Comparison of ENCODE assay signal across 17 cellular contexts in genomic region chr4:94570558-94570957, GRCh38.
DNase-seq lines count a peak whose midpoint lies in the region; ATAC-seq and TF ChIP-seq lines count a peak whose summit lies in the region.
"Had no signal": no experiment of that assay in that cellular context is flagged by ENCODE, and none has a peak within 500 bp of the region (broad histone marks: within the 10 kb centered on the region; RNA-seq: fewer than 3 reads in every experiment).

No MANE protein-coding gene starts in this region.

- H3K4me1 ChIP-seq in endodermal cell (ENCODE audit: control insufficient read depth, insufficient read depth, low read length): no peaks in the 10 kb centered on the region

- H3K27me3 Mint-ChIP-seq in endodermal cell (ENCODE audit: insufficient read depth) (no peaks in the 10 kb centered on the region), nephron progenitor cell (ENCODE audit: low read depth, poor library complexity) (no peaks in the 10 kb centered on the region)
- H3K27me3 Mint-ChIP-seq in activated naive CD8-positive, alpha-beta T cell treated with anti-CD3 and anti-CD28 coated beads, Interleukin-2, amount 50 U/mL, for 24 hours: no peaks in the 10 kb centered on the region
- H3K27me3 Mint-ChIP-seq: CD4-positive, CD25-positive, alpha-beta regulatory T cell had no signal

- DNase-seq in Caki2 (ENCODE audit: low read depth) (peak; percentile 18), HEK293T (ENCODE audit: extremely low spot score) (peak; percentile 13), endodermal cell (no peak), nephron progenitor cell (peak; percentile 28), T-helper 1 cell (no peak), C1 segment of cervical spinal cord (lab: John Stamatoyannopoulos, UW) (no peak), NCI-H446 treated with DMSO at 0.1 percent for 48 hours (lab: John Stamatoyannopoulos, UW) (no peak)
- DNase-seq in activated naive CD8-positive, alpha-beta T cell treated with anti-CD3 and anti-CD28 coated beads, Interleukin-2, amount 50 U/mL, for 24 hours: no peak
- DNase-seq: AML-193; CD4-positive, CD25-positive, alpha-beta regulatory T cell; DMS79 treated with DMSO at 0.1 percent for 48 hours; GF-D8; MV-4-11; NCI-H1417 treated with DMSO at 0.1 percent for 48 hours; NCI-H2029; NCI-H345; PC-9 had no signal

- H3K9me3 Mint-ChIP-seq in endodermal cell: no peaks in the 10 kb centered on the region
- H3K9me3 Mint-ChIP-seq in nephron progenitor cell: peaks cover 3% of the 10 kb centered on the region
- no peaks in the 10 kb centered on the region for H3K9me3 Mint-ChIP-seq in activated naive CD8-positive, alpha-beta T cell treated with anti-CD3 and anti-CD28 coated beads, Interleukin-2, amount 50 U/mL, for 24 hours

- H3K27ac ChIP-seq in endodermal cell (ENCODE audit: low read depth, low read length): peak overlapping the region; percentile 91
- H3K27ac ChIP-seq: PC-9 had no signal

- no peak overlapping the region for H3K9ac ChIP-seq in endodermal cell (ENCODE audit: extremely low read depth, low read length, poor library complexity, severe bottlenecking)

- no peak overlapping the region for H3K27ac Mint-ChIP-seq in endodermal cell
- H3K27ac Mint-ChIP-seq in nephron progenitor cell: peak overlapping the region; percentile 100
- H3K27ac Mint-ChIP-seq in activated naive CD8-positive, alpha-beta T cell treated with anti-CD3 and anti-CD28 coated beads, Interleukin-2, amount 50 U/mL, for 24 hours: no peak overlapping the region

- CTCF ChIA-PET in HEK293T (lab: Yijun Ruan, JAX): interaction anchor here (1.2 to 1.3 kb wide), 2 partner anchors 162 to 163 kb away, joined by 3 to 4 read pairs; no protein-coding TSS in a partner anchor

- no peaks in the 10 kb centered on the region for H3K27me3 ChIP-seq in endodermal cell (ENCODE audit: control insufficient read depth, insufficient read depth, low read length, poor library complexity, severe bottlenecking)

- no peak overlapping the region for H3K4me3 Mint-ChIP-seq in endodermal cell
- no peak overlapping the region for H3K4me3 Mint-ChIP-seq in nephron progenitor cell
- H3K4me3 Mint-ChIP-seq in activated naive CD8-positive, alpha-beta T cell treated with anti-CD3 and anti-CD28 coated beads, Interleukin-2, amount 50 U/mL, for 24 hours: no peak overlapping the region
- H3K4me3 Mint-ChIP-seq: CD4-positive, CD25-positive, alpha-beta regulatory T cell had no signal

- H3K36me3 Mint-ChIP-seq in endodermal cell (ENCODE audit: low read depth) (peaks cover 16% of the 10 kb centered on the region), nephron progenitor cell (ENCODE audit: low read depth) (peaks cover 19% of the 10 kb centered on the region)
- peaks cover 1% of the 10 kb centered on the region for H3K36me3 Mint-ChIP-seq in activated naive CD8-positive, alpha-beta T cell treated with anti-CD3 and anti-CD28 coated beads, Interleukin-2, amount 50 U/mL, for 24 hours (ENCODE audit: low read depth)

- POLR2A ChIA-PET in HEK293T (lab: Yijun Ruan, JAX): no interaction called here

- WGBS in endodermal cell (ENCODE audit: insufficient coverage in 1 of 2, insufficient read length in 1 of 2), 2 experiments: no CpG with 5 or more reads among the region's 1 CpG

- H3K9me3 ChIP-seq in endodermal cell (ENCODE audit: control insufficient read depth, low read length): no peaks in the 10 kb centered on the region

- H3K36me3 ChIP-seq in endodermal cell (ENCODE audit: control insufficient read depth, insufficient read depth, low read length): peaks cover 16% of the 10 kb centered on the region

- H3K4me3 ChIP-seq in endodermal cell (ENCODE audit: low read length): no peak overlapping the region
- H3K4me3 ChIP-seq: PC-9 had no signal

- TF ChIP-seq CTCF in endodermal cell (conservative IDR thresholded peaks at IDR 0.05): no peak
- TF ChIP-seq CTCF in nephron progenitor cell (IDR thresholded peaks at IDR 0.05): no peak

- H3K4me1 Mint-ChIP-seq in endodermal cell (peaks cover 16% of the 10 kb centered on the region), nephron progenitor cell (peaks cover 68% of the 10 kb centered on the region)
- peaks cover 4% of the 10 kb centered on the region for H3K4me1 Mint-ChIP-seq in activated naive CD8-positive, alpha-beta T cell treated with anti-CD3 and anti-CD28 coated beads, Interleukin-2, amount 50 U/mL, for 24 hours

- in situ Hi-C loops in Caki2 (cut with HindIII; ENCODE audit: low pct_unique_long_range_greater_than_20kb, low sequenced_read_pairs): no loop called here

- no peak for ATAC-seq in activated naive CD8-positive, alpha-beta T cell treated with anti-CD3 and anti-CD28 coated beads, Interleukin-2, amount 50 U/mL, for 24 hours

TF ChIP-seq in HEK293T, 16 proteins besides CTCF, POLR2A, EP300 and RAD21:
- TF ChIP-seq PKNOX1 (IDR thresholded peaks at IDR 0.05): peak; percentile 81
- no peak for TF ChIP-seq NFRKB (IDR thresholded peaks at IDR 0.05)

Comparison
In these comparisons a context has a peak if more than half of its experiments do, and no peak if none do; other contexts are left out.
1. DNase-seq: peak in Caki2 (single experiment), HEK293T (single experiment) and nephron progenitor cell (single experiment); none in endodermal cell (single experiment), activated naive CD8-positive, alpha-beta T cell treated with anti-CD3 and anti-CD28 coated beads, Interleukin-2, amount 50 U/mL, for 24 hours (single experiment), T-helper 1 cell (0 of 5), C1 segment of cervical spinal cord (0 of 14) and NCI-H446 treated with DMSO at 0.1 percent for 48 hours (single experiment).